Comparison of ENCODE assay signal across 9 cellular contexts in genomic region chr15:63870403-63871209, GRCh38. TPM values are rescaled to one million over a fixed set of nuclear protein-coding genes. Genes with fewer than 3 reads are reported as not detected.
DNase-seq lines count a peak whose midpoint lies in the region; ATAC-seq, FAIRE-seq and TF ChIP-seq lines count a peak whose summit lies in the region.
"Had no signal": no experiment of that assay in that cellular context is flagged by ENCODE, and none has a peak within 500 bp of the region (broad histone marks: within the 10 kb centered on the region; RNA-seq: fewer than 3 reads in every experiment).

No MANE protein-coding gene starts in this region.

- no peak overlapping the region for H3K27ac ChIP-seq in SJCRH30
- H3K27ac ChIP-seq: sigmoid colon had no signal

- no peak for FAIRE-seq in H54 (lab: Jason Lieb, UNC)

- no peaks in the 10 kb centered on the region for H3K9me3 ChIP-seq in SJCRH30 (replicated peaks)
- H3K9me3 ChIP-seq: sigmoid colon had no signal

- no peaks in the 10 kb centered on the region for H3K36me3 ChIP-seq in SJCRH30
- H3K36me3 ChIP-seq: sigmoid colon had no signal

- no peak for TF ChIP-seq POLR2A in H54 (IDR thresholded peaks at IDR 0.05; ENCODE audit: low read depth, low read length)

- DNase-seq in H54 (ENCODE audit: insufficient read length, low spot score) (peak; percentile 59), SJCRH30 (peak; percentile 69 to 75), fibroblast of mammary gland (ENCODE audit: low read depth) (peak; percentile 76), pulmonary artery endothelial cell (ENCODE audit: low read depth, low spot score) (peak; percentile 60), DMS 273 (lab: John Stamatoyannopoulos, UW; ENCODE audit: unreplicated experiment) (no peak), NCI-H2227 (lab: John Stamatoyannopoulos, UW; ENCODE audit: unreplicated experiment) (no peak), GM10266 (ENCODE audit: extremely low spot score) (no peak)
- DNase-seq: sigmoid colon had no signal

- TF ChIP-seq CTCF in fibroblast of mammary gland (conservative IDR thresholded peaks at IDR 0.05; ENCODE audit: control insufficient read depth, insufficient read depth, low read depth, low read length) (no peak), GM10266 (IDR thresholded peaks at IDR 0.05; ENCODE audit: control insufficient read depth, insufficient read depth, low read depth, missing control alignments) (no peak)

- H3K4me1 ChIP-seq in SJCRH30 = no peaks in the 10 kb centered on the region
- H3K4me1 ChIP-seq: sigmoid colon had no signal

- H3K4me3 ChIP-seq in SJCRH30 (no peak overlapping the region), fibroblast of mammary gland (ENCODE audit: control insufficient read depth, low read depth, low read length) (no peak overlapping the region)
- H3K4me3 ChIP-seq: sigmoid colon had no signal

- H3K27me3 ChIP-seq in SJCRH30 = no peaks in the 10 kb centered on the region
- H3K27me3 ChIP-seq: sigmoid colon had no signal

- no peak for ATAC-seq in GM19397 (IDR thresholded peaks at IDR 0.05; ENCODE audit: unreplicated experiment)

RNA-seq across cellular contexts. Expression of gene HERC1, which starts 36.9 kb away (rescaled TPM):
- total RNA-seq in SJCRH30 (2014; rRNA removed; shearing (Covaris generic)) = 49.6 and 54.5 TPM in 2 replicates
- total RNA-seq in pulmonary artery endothelial cell = 136 and 205 TPM in 2 replicates

Comparison
In these comparisons a context has a peak if more than half of its experiments do, and no peak if none do; other contexts are left out.
1. DNase-seq: peak in H54 (single experiment), SJCRH30 (2 of 2), fibroblast of mammary gland (single experiment) and pulmonary artery endothelial cell (single experiment); none in DMS 273 (single experiment), NCI-H2227 (single experiment) and GM10266 (single experiment).